Comparison of ENCODE assay signal across 17 cellular contexts in genomic region chr3:38020342-38020726, GRCh38. TPM values are rescaled to one million over a fixed set of nuclear protein-coding genes. Genes with fewer than 3 reads are reported as not detected.
A peak's percentile ranks its signal among the peaks of the same experiment; 100 is the strongest.
DNase-seq lines count a peak whose midpoint lies in the region; ATAC-seq and TF ChIP-seq lines count a peak whose summit lies in the region.
"Had no signal": no experiment of that assay in that cellular context is flagged by ENCODE, and none has a peak within 500 bp of the region (broad histone marks: within the 10 kb centered on the region; RNA-seq: fewer than 3 reads in every experiment).

No MANE protein-coding gene starts in this region.

- intact Hi-C loops in activated CD4-positive, alpha-beta T cell treated with anti-CD3 and anti-CD28 coated beads for 36 hours (cut with DNase I, micrococcal nuclease): no loop called here
- intact Hi-C loops in activated CD4-positive, alpha-beta T cell treated with anti-CD3 and anti-CD28 coated beads, Interleukin-2, amount 10 ng/mL, durations not matched to agents 24 days and 14 days (cut with micrococcal nuclease): no loop called here
- intact Hi-C loops in CD4-positive, alpha-beta memory T cell (cut with micrococcal nuclease): no loop called here
- intact Hi-C loops in posterior vena cava (cut with DNase I): no loop called here

- ATAC-seq in activated CD4-positive, alpha-beta T cell treated with anti-CD3 and anti-CD28 coated beads for 36 hours: no peak

- no peaks in the 10 kb centered on the region for H3K27me3 Mint-ChIP-seq in activated CD4-positive, alpha-beta T cell treated with anti-CD3 and anti-CD28 coated beads for 36 hours
- no peaks in the 10 kb centered on the region for H3K27me3 Mint-ChIP-seq in activated CD4-positive, alpha-beta T cell treated with anti-CD3 and anti-CD28 coated beads, Interleukin-2, amount 10 ng/mL, durations not matched to agents 24 days and 14 days
- H3K27me3 Mint-ChIP-seq in CD4-positive, alpha-beta memory T cell: no peaks in the 10 kb centered on the region
- no peaks in the 10 kb centered on the region for H3K27me3 Mint-ChIP-seq in endodermal cell (ENCODE audit: insufficient read depth)

- CTCF ChIA-PET in activated CD4-positive, alpha-beta T cell treated with anti-CD3 and anti-CD28 coated beads for 36 hours (lab: Charles Lee): interaction anchor here (1.6 to 2.2 kb wide), 3 partner anchors 17 to 25 kb away, joined by 3 to 9 read pairs (median 9); no protein-coding TSS in a partner anchor
- CTCF ChIA-PET in CD4-positive, alpha-beta memory T cell (lab: Charles Lee; ENCODE audit: partially characterized antibody): interaction anchor here (1.1 to 1.8 kb wide), 4 partner anchors 17 to 45 kb away, joined by 3 to 7 read pairs (median 5); partner anchors contain the start of gene DLEC1

- peaks cover 32% of the 10 kb centered on the region for H3K36me3 ChIP-seq in CD4-positive, alpha-beta memory T cell (ENCODE audit: insufficient read depth, low read length)
- peaks cover 25% of the 10 kb centered on the region for H3K36me3 ChIP-seq in endodermal cell (ENCODE audit: control insufficient read depth, insufficient read depth, low read length)

- WGBS in endodermal cell (ENCODE audit: insufficient coverage in 1 of 2, insufficient read length in 1 of 2), 2 experiments: 83 to 91% methylated on average over 1 to 3 of the region's 3 CpGs

- no peaks in the 10 kb centered on the region for H3K27me3 ChIP-seq in CD4-positive, alpha-beta memory T cell (ENCODE audit: insufficient read depth, low read length)
- H3K27me3 ChIP-seq in endodermal cell (ENCODE audit: control insufficient read depth, insufficient read depth, low read length, poor library complexity, severe bottlenecking): no peaks in the 10 kb centered on the region
- H3K27me3 ChIP-seq: Peyer's patch had no signal

- H3K9me3 ChIP-seq in CD4-positive, alpha-beta memory T cell (ENCODE audit: control insufficient read depth in 1 of 2, low read length in 2 of 2): no peaks in the 10 kb centered on the region
- peaks cover 4% of the 10 kb centered on the region for H3K9me3 ChIP-seq in endodermal cell (ENCODE audit: control insufficient read depth, low read length)

- peaks cover 24% of the 10 kb centered on the region for H3K4me1 ChIP-seq in CD4-positive, alpha-beta memory T cell (ENCODE audit: insufficient read depth, low read length)
- peaks cover 15% of the 10 kb centered on the region for H3K4me1 ChIP-seq in endodermal cell (ENCODE audit: control insufficient read depth, insufficient read depth, low read length)

- DNase-seq in activated CD4-positive, alpha-beta T cell treated with anti-CD3 and anti-CD28 coated beads for 36 hours: peak; percentile 1
- DNase-seq in activated CD4-positive, alpha-beta T cell treated with anti-CD3 and anti-CD28 coated beads, Interleukin-2, amount 10 ng/mL, durations not matched to agents 24 days and 14 days: no peak
- no peak for DNase-seq in CD4-positive, alpha-beta memory T cell
- peak; percentile 19 for DNase-seq in endodermal cell
- peak; percentile 47 for DNase-seq in posterior vena cava (ENCODE audit: low spot score)
- no peak for DNase-seq in iPS-NIHi7 (ENCODE audit: extremely low spot score)
- DNase-seq in NCI-H2227 (lab: John Stamatoyannopoulos, UW; ENCODE audit: unreplicated experiment): no peak
- no peak for DNase-seq in NCI-H774 (lab: John Stamatoyannopoulos, UW)
- DNase-seq: AML-193; GF-D8; NCI-H1417; NCI-H2029 treated with DMSO at 0.1 percent for 48 hours; NCI-H2171 treated with DMSO at 0.1 percent for 48 hours; NK-92 treated with Interleukin-12 subunit alpha and Interleukin-12 subunit beta, amount 100 ng/mL, for 24 hours had no signal

- peaks cover 13% of the 10 kb centered on the region for H3K4me1 Mint-ChIP-seq in activated CD4-positive, alpha-beta T cell treated with anti-CD3 and anti-CD28 coated beads for 36 hours
- H3K4me1 Mint-ChIP-seq in activated CD4-positive, alpha-beta T cell treated with anti-CD3 and anti-CD28 coated beads, Interleukin-2, amount 10 ng/mL, durations not matched to agents 24 days and 14 days: peaks cover 27% of the 10 kb centered on the region
- peaks cover 26 to 51% (median 36%) of the 10 kb centered on the region in 4 donors for H3K4me1 Mint-ChIP-seq in CD4-positive, alpha-beta memory T cell
- H3K4me1 Mint-ChIP-seq in endodermal cell: peaks cover 9% of the 10 kb centered on the region

- no peak overlapping the region for H3K27ac Mint-ChIP-seq in activated CD4-positive, alpha-beta T cell treated with anti-CD3 and anti-CD28 coated beads for 36 hours
- no peak overlapping the region for H3K27ac Mint-ChIP-seq in activated CD4-positive, alpha-beta T cell treated with anti-CD3 and anti-CD28 coated beads, Interleukin-2, amount 10 ng/mL, durations not matched to agents 24 days and 14 days
- H3K27ac Mint-ChIP-seq in CD4-positive, alpha-beta memory T cell: peak overlapping the region in 5 of 7 donors; percentile 62 to 92 (median 86)
- no peak overlapping the region for H3K27ac Mint-ChIP-seq in endodermal cell

- no peak overlapping the region for H3K4me3 Mint-ChIP-seq in activated CD4-positive, alpha-beta T cell treated with anti-CD3 and anti-CD28 coated beads for 36 hours
- H3K4me3 Mint-ChIP-seq in activated CD4-positive, alpha-beta T cell treated with anti-CD3 and anti-CD28 coated beads, Interleukin-2, amount 10 ng/mL, durations not matched to agents 24 days and 14 days: no peak overlapping the region
- no peak overlapping the region for H3K4me3 Mint-ChIP-seq in CD4-positive, alpha-beta memory T cell
- H3K4me3 Mint-ChIP-seq in endodermal cell: no peak overlapping the region

- peaks cover 2% of the 10 kb centered on the region for H3K9me3 Mint-ChIP-seq in activated CD4-positive, alpha-beta T cell treated with anti-CD3 and anti-CD28 coated beads for 36 hours (ENCODE audit: low read depth)
- H3K9me3 Mint-ChIP-seq in activated CD4-positive, alpha-beta T cell treated with anti-CD3 and anti-CD28 coated beads, Interleukin-2, amount 10 ng/mL, durations not matched to agents 24 days and 14 days: peaks cover 10% of the 10 kb centered on the region
- H3K9me3 Mint-ChIP-seq in CD4-positive, alpha-beta memory T cell: peaks cover 0 to 12% (median 0%) of the 10 kb centered on the region in 8 donors
- no peaks in the 10 kb centered on the region for H3K9me3 Mint-ChIP-seq in endodermal cell

- H3K36me3 Mint-ChIP-seq in activated CD4-positive, alpha-beta T cell treated with anti-CD3 and anti-CD28 coated beads for 36 hours (ENCODE audit: low read depth): peaks cover 20% of the 10 kb centered on the region
- peaks cover 20% of the 10 kb centered on the region for H3K36me3 Mint-ChIP-seq in activated CD4-positive, alpha-beta T cell treated with anti-CD3 and anti-CD28 coated beads, Interleukin-2, amount 10 ng/mL, durations not matched to agents 24 days and 14 days (ENCODE audit: low read depth)
- H3K36me3 Mint-ChIP-seq in CD4-positive, alpha-beta memory T cell: peaks cover 52 to 53% of the 10 kb centered on the region in 2 donors
- peaks cover 30% of the 10 kb centered on the region for H3K36me3 Mint-ChIP-seq in endodermal cell (ENCODE audit: low read depth)

- no peak overlapping the region for H3K27ac ChIP-seq in CD4-positive, alpha-beta memory T cell (ENCODE audit: low read depth, low read length)
- H3K27ac ChIP-seq in endodermal cell (ENCODE audit: low read depth, low read length): no peak overlapping the region
- H3K27ac ChIP-seq: 22Rv1, C4-2B, Peyer's patch had no signal

- H3K4me3 ChIP-seq in CD4-positive, alpha-beta memory T cell (ENCODE audit: low read length in 2 of 2): no peak overlapping the region
- H3K4me3 ChIP-seq in endodermal cell (ENCODE audit: low read length): no peak overlapping the region
- H3K4me3 ChIP-seq: Peyer's patch had no signal

- POLR2A ChIA-PET in activated CD4-positive, alpha-beta T cell treated with anti-CD3 and anti-CD28 coated beads for 36 hours (lab: Charles Lee): no interaction called here
- POLR2A ChIA-PET in CD4-positive, alpha-beta memory T cell (lab: Charles Lee; ENCODE audit: partially characterized antibody): interaction anchor here (0.9 to 3.0 kb wide), 6 partner anchors 9 to 117 kb away, joined by 3 to 9 read pairs (median 4); partner anchors contain the start of genes ACAA1, DLEC1 and PLCD1

- no peak for TF ChIP-seq CTCF in endodermal cell (conservative IDR thresholded peaks at IDR 0.05)

- no peak overlapping the region for H3K9ac ChIP-seq in endodermal cell (ENCODE audit: extremely low read depth, low read length, poor library complexity, severe bottlenecking)

RNA-seq across cellular contexts. Expression of gene PLCD1, which starts 9.1 kb away (rescaled TPM):
- total RNA-seq in activated CD4-positive, alpha-beta T cell treated with anti-CD3 and anti-CD28 coated beads for 36 hours: 10 to 100 TPM; 10.9 to 13.5 TPM
- total RNA-seq in activated CD4-positive, alpha-beta T cell treated with anti-CD3 and anti-CD28 coated beads, Interleukin-2, amount 10 ng/mL, durations not matched to agents 24 days and 14 days: 4.1 and 4.2 TPM in 2 replicates
- total RNA-seq in CD4-positive, alpha-beta memory T cell: 10 to 100 TPM; 81.2 to 93.9 TPM
- 10 to 100 TPM; 38.4 to 41.2 TPM for polyA plus RNA-seq in CD4-positive, alpha-beta memory T cell
- total RNA-seq in endodermal cell (10 to 100 TPM; 54.3 to 66.6 TPM), posterior vena cava (10 to 100 TPM; 32.5 to 40.9 TPM)
- polyA plus RNA-seq in endodermal cell (2013, experiment 1 of 2): 45.4 TPM
- 46.2 TPM for polyA plus RNA-seq in endodermal cell (2013, experiment 2 of 2)

RNA-seq across cellular contexts. Expression of gene DLEC1, which starts 18.7 kb away (rescaled TPM):
- under 1 TPM; 0.19 to 0.46 TPM for total RNA-seq in activated CD4-positive, alpha-beta T cell treated with anti-CD3 and anti-CD28 coated beads for 36 hours
- total RNA-seq in activated CD4-positive, alpha-beta T cell treated with anti-CD3 and anti-CD28 coated beads, Interleukin-2, amount 10 ng/mL, durations not matched to agents 24 days and 14 days: 0.17 and 0.54 TPM in 2 replicates
- 10 to 100 TPM; 13.2 to 15.1 TPM for total RNA-seq in CD4-positive, alpha-beta memory T cell
- 1 to 10 TPM in 1 of 2 donors, under 1 TPM in 1; 0.49 to 1.3 TPM for polyA plus RNA-seq in CD4-positive, alpha-beta memory T cell
- 1 to 10 TPM; 3.9 to 6.0 TPM for total RNA-seq in endodermal cell
- 1.5 TPM for polyA plus RNA-seq in endodermal cell (2013, experiment 1 of 2)
- 0.83 TPM for polyA plus RNA-seq in endodermal cell (2013, experiment 2 of 2)
- under 1 TPM; 0.14 to 0.51 TPM for total RNA-seq in posterior vena cava

RNA-seq across cellular contexts. Expression of gene VILL, which starts 29.7 kb away (rescaled TPM):
- total RNA-seq in activated CD4-positive, alpha-beta T cell treated with anti-CD3 and anti-CD28 coated beads for 36 hours: 10 to 100 TPM in 1 of 2 experiments, 1 to 10 TPM in 1; 9.2 to 12.1 TPM
- total RNA-seq in activated CD4-positive, alpha-beta T cell treated with anti-CD3 and anti-CD28 coated beads, Interleukin-2, amount 10 ng/mL, durations not matched to agents 24 days and 14 days: 11.4 and 12.8 TPM in 2 replicates
- 10 to 100 TPM; 41.7 to 43.4 TPM for total RNA-seq in CD4-positive, alpha-beta memory T cell
- 10 to 100 TPM; 13.4 to 18.0 TPM for polyA plus RNA-seq in CD4-positive, alpha-beta memory T cell
- 10 to 100 TPM; 16.0 to 21.3 TPM for total RNA-seq in endodermal cell
- polyA plus RNA-seq in endodermal cell (2013, experiment 1 of 2): 4.4 TPM
- polyA plus RNA-seq in endodermal cell (2013, experiment 2 of 2): 3.5 TPM
- 1 to 10 TPM; 3.4 to 5.9 TPM for total RNA-seq in posterior vena cava

Comparison
In these comparisons a context has a peak if more than half of its experiments do, and no peak if none do; other contexts are left out.
1. DNase-seq: peak in activated CD4-positive, alpha-beta T cell treated with anti-CD3 and anti-CD28 coated beads for 36 hours (single experiment), endodermal cell (single experiment) and posterior vena cava (single experiment); none in activated CD4-positive, alpha-beta T cell treated with anti-CD3 and anti-CD28 coated beads, Interleukin-2, amount 10 ng/mL, durations not matched to agents 24 days and 14 days (single experiment), CD4-positive, alpha-beta memory T cell (0 of 5), iPS-NIHi7 (single experiment), NCI-H2227 (single experiment) and NCI-H774 (single experiment).
2. H3K27ac Mint-ChIP-seq: peak in CD4-positive, alpha-beta memory T cell (5 of 7); none in activated CD4-positive, alpha-beta T cell treated with anti-CD3 and anti-CD28 coated beads for 36 hours (single experiment), activated CD4-positive, alpha-beta T cell treated with anti-CD3 and anti-CD28 coated beads, Interleukin-2, amount 10 ng/mL, durations not matched to agents 24 days and 14 days (single experiment) and endodermal cell (single experiment).